Comparison of ENCODE assay signal across 1 cellular context in genomic region chr15:52111517-52112202, GRCh38.
TF ChIP-seq lines count a peak whose summit lies in the region.

No MANE protein-coding gene starts in this region.

TF ChIP-seq in GM23338, 12 proteins besides CTCF, POLR2A, EP300 and RAD21 (continued from another document):
- no peak for TF ChIP-seq ZNF462 (CRISPR knock-in tag; IDR thresholded peaks at IDR 0.05)
- TF ChIP-seq EZH2phosphoT487 (IDR thresholded peaks at IDR 0.05; ENCODE audit: unreplicated experiment), result no peak
- TF ChIP-seq JUNB (IDR thresholded peaks at IDR 0.05; ENCODE audit: unreplicated experiment), result no peak
- no peak for TF ChIP-seq REST (IDR thresholded peaks at IDR 0.05; ENCODE audit: unreplicated experiment)
- TF ChIP-seq POLR2AphosphoS5 (IDR thresholded peaks at IDR 0.05; ENCODE audit: low read depth), result no peak
- no peak for TF ChIP-seq STAT1 (IDR thresholded peaks at IDR 0.05; ENCODE audit: unreplicated experiment)
- TF ChIP-seq ETS1 (IDR thresholded peaks at IDR 0.05), result no peak
- TF ChIP-seq ZNF114 (CRISPR knock-in tag; IDR thresholded peaks at IDR 0.05), result no peak
- no peak for TF ChIP-seq ZNF331 (CRISPR knock-in tag; IDR thresholded peaks at IDR 0.05; ENCODE audit: low read depth)
TF ChIP-seq in GM23338: peak in this region for 0.
